7 cellular contexts compared by ENCODE assay signal in genomic region chr1:158176849-158177704, GRCh38. TPM values are rescaled to one million over a fixed set of nuclear protein-coding genes. Genes with fewer than 3 reads are reported as not detected.
DNase-seq lines count a peak whose midpoint lies in the region; ATAC-seq and TF ChIP-seq lines count a peak whose summit lies in the region.
"Not testable (repeated sequence)": the region's sequence is repeated elsewhere in the genome, so short reads cannot be mapped to it uniquely, and the experiment has no call there.

No MANE protein-coding gene starts in this region.

- peak overlapping the region; percentile 14 for H3K4me2 ChIP-seq in PC-3 (ENCODE audit: low read length)

- not testable (repeated sequence) for H2AFZ ChIP-seq in PC-3 (ENCODE audit: low read length)

- H3K27me3 ChIP-seq in H7 (ENCODE audit: control insufficient read depth, insufficient read depth, low read length), result peaks cover 58% of the 10 kb centered on the region
- H3K27me3 ChIP-seq in PC-3 (ENCODE audit: low read length), result peaks cover 89% of the 10 kb centered on the region
- peaks cover 51% of the 10 kb centered on the region for H3K27me3 ChIP-seq in neutrophil

- not testable (repeated sequence) for H3F3A ChIP-seq in PC-3 (ENCODE audit: low read length, unreplicated experiment)

- H3K4me1 ChIP-seq in PC-3 (ENCODE audit: insufficient read depth, low read length), result not testable (repeated sequence)
- peaks cover 39 to 43% of the 10 kb centered on the region in 2 experiments for H3K4me1 ChIP-seq in neutrophil (ENCODE audit: control insufficient read depth in 1 of 2, insufficient read depth in 1 of 2, low read depth in 1 of 2, low read length in 1 of 2)

- H3K4me3 ChIP-seq in H7 (ENCODE audit: insufficient read depth, low read depth, low read length) (peak overlapping the region; percentile 29), PC-3 (ENCODE audit: low read length) (peak overlapping the region; percentile 22), neutrophil (ENCODE audit: low read depth in 1 of 2, low read length in 1 of 2) (peak overlapping the region; percentile 30 to 41)

- H3K27me3 Mint-ChIP-seq in brain, result peaks cover 82% of the 10 kb centered on the region
- H3K27me3 Mint-ChIP-seq in stimulated activated memory B cell treated with anti-CD40 and anti-IgM and Interleukin-4, amounts not matched to agents 10 μg/mL and 1 μg/mL and 100 μg/mL, for 72 hours, result not testable (repeated sequence)

- H3K79me2 ChIP-seq in PC-3 (ENCODE audit: low read length), result not testable (repeated sequence)

- intact Hi-C loops in PC-3 (cut with micrococcal nuclease), result not testable (repeated sequence)

- not testable (repeated sequence) for H3K9me2 ChIP-seq in PC-3 (replicated peaks; ENCODE audit: low read length)

- POLR2A ChIA-PET in PC-3 (lab: Charles Lee; ENCODE audit: unreplicated experiment), result not testable (repeated sequence)

- H3K4me3 Mint-ChIP-seq in brain, result peak overlapping the region; percentile 59 to 76 (median 74)
- peak overlapping the region; percentile 71 for H3K4me3 Mint-ChIP-seq in stimulated activated memory B cell treated with anti-CD40 and anti-IgM and Interleukin-4, amounts not matched to agents 10 μg/mL and 1 μg/mL and 100 μg/mL, for 72 hours

- H3K36me3 ChIP-seq in H7 (replicated peaks; ENCODE audit: control insufficient read depth, insufficient read depth, low read length); PC-3 (ENCODE audit: low read depth, low read length); neutrophil: not testable (repeated sequence)

- not testable (repeated sequence) for H3K9me3 Mint-ChIP-seq in brain; stimulated activated memory B cell treated with anti-CD40 and anti-IgM and Interleukin-4, amounts not matched to agents 10 μg/mL and 1 μg/mL and 100 μg/mL, for 72 hours

- not testable (repeated sequence) for H4K20me1 ChIP-seq in PC-3 (ENCODE audit: low read length)

- CTCF ChIA-PET in PC-3 (lab: Charles Lee), result interaction anchor here (0.7 to 1.1 kb wide), 2 partner anchors 27 to 305 kb away, joined by 6 to 8 read pairs; no protein-coding TSS in a partner anchor

- H3K4me1 Mint-ChIP-seq in brain, result peaks cover 20% of the 10 kb centered on the region
- H3K4me1 Mint-ChIP-seq in stimulated activated memory B cell treated with anti-CD40 and anti-IgM and Interleukin-4, amounts not matched to agents 10 μg/mL and 1 μg/mL and 100 μg/mL, for 72 hours, result peaks cover 57% of the 10 kb centered on the region

- not testable (repeated sequence) for BruUV-seq in PC-3 (replicated peaks; lab: Mats Ljungman, UMichigan)

- not testable (repeated sequence) for DNase-seq in H7; PC-3; left lobe of liver (ENCODE audit: low spot score)
- peak; percentile 3 for DNase-seq in fibroblast of peridontal ligament (ENCODE audit: extremely low read depth)

- not testable (repeated sequence) for TF ChIP-seq CTCF in PC-3 (conservative IDR thresholded peaks at IDR 0.05; ENCODE audit: low read depth, low read length); brain (conservative IDR thresholded peaks at IDR 0.05); neutrophil (IDR thresholded peaks at IDR 0.05)

- H3K9me3 ChIP-seq in PC-3 (ENCODE audit: low read length); neutrophil: not testable (repeated sequence)

- H3K27ac Mint-ChIP-seq in brain, result not testable (repeated sequence)
- peak overlapping the region; percentile 21 for H3K27ac Mint-ChIP-seq in stimulated activated memory B cell treated with anti-CD40 and anti-IgM and Interleukin-4, amounts not matched to agents 10 μg/mL and 1 μg/mL and 100 μg/mL, for 72 hours

- not testable (repeated sequence) for H3K9ac ChIP-seq in PC-3 (ENCODE audit: low read length)

- H3K36me3 Mint-ChIP-seq in brain; stimulated activated memory B cell treated with anti-CD40 and anti-IgM and Interleukin-4, amounts not matched to agents 10 μg/mL and 1 μg/mL and 100 μg/mL, for 72 hours: not testable (repeated sequence)

- H3K27ac ChIP-seq in PC-3 (ENCODE audit: low read length); neutrophil: not testable (repeated sequence)

- ATAC-seq in PC-3, result peak; percentile 20; the same call in 1 of the 2 replicates
- peak; percentile 15 for ATAC-seq in left lobe of liver
- not testable (repeated sequence) for ATAC-seq in stimulated activated memory B cell treated with anti-CD40 and anti-IgM and Interleukin-4, amounts not matched to agents 10 μg/mL and 1 μg/mL and 100 μg/mL, for 72 hours

RNA-seq across cellular contexts. Expression of gene CD1D, which starts 3.6 kb away (rescaled TPM):
- 5.9 and 6.4 TPM in 2 replicates for total RNA-seq in H7 (2014; rRNA removed; shearing (Covaris generic))
- total RNA-seq in PC-3 (2014; rRNA removed), result not detected in 2 replicates
- 0.19 TPM for polyA plus RNA-seq in brain (ENCODE audit: insufficient read depth, low read depth, low replicate concordance)
- total RNA-seq in left lobe of liver, result 9.5 TPM
